ENCODE assay signal across 21 cellular contexts in the genomic region with DNA sequence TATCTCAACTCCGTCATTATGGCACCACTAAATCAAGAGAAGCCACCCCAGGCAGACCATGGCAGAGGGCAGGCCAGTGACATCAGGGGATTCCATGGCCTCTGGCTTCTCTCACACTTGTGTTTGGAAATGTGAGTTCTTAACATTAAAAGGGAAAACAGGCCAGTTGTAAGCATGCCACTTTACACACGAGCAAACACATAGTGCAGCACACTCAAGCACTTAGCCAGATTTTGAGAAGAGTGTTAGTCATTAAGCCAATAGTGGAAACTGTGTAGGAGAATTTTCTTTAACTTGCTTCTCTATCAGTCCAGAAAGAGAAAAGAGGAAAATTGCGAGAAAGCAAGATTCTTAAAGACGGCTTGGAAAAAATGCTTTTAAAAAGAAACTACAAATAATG.
A peak's percentile ranks its signal among the peaks of the same experiment; 100 is the strongest.
DNase-seq lines count a peak whose midpoint lies in the region; ATAC-seq, FAIRE-seq and TF ChIP-seq lines count a peak whose summit lies in the region.
"Had no signal": no experiment of that assay in that cellular context is flagged by ENCODE, and none has a peak within 500 bp of the region (broad histone marks: within the 10 kb centered on the region; RNA-seq: fewer than 3 reads in every experiment).

No MANE protein-coding gene starts in this region.

- POLR2A ChIA-PET in PC-3 (lab: Charles Lee; ENCODE audit: unreplicated experiment), result no interaction called here

- CTCF ChIA-PET in PC-3 (lab: Charles Lee), result no interaction called here

- H3K9me2 ChIP-seq in PC-3 (replicated peaks; ENCODE audit: low read length), result no peaks in the 10 kb centered on the region

- no peak for FAIRE-seq in RCC 7860 (lab: Jason Lieb, UNC)
- FAIRE-seq: A204.1, GM12892, GM19239 had no signal

- H3K4me2 ChIP-seq in PC-3 (ENCODE audit: low read length), result no peak overlapping the region
- H3K4me2 ChIP-seq: BLaER1 had no signal

- no peak overlapping the region for H2AFZ ChIP-seq in PC-3 (ENCODE audit: low read length)
- H2AFZ ChIP-seq: GM23248 had no signal

- no peaks in the 10 kb centered on the region for H3F3A ChIP-seq in PC-3 (ENCODE audit: low read length, unreplicated experiment)

- DNase-seq in DMS53 (lab: John Stamatoyannopoulos, UW) (peak; percentile 51), DMS53 treated with DMSO at 0.1 percent for 48 hours (lab: John Stamatoyannopoulos, UW; ENCODE audit: unreplicated experiment) (no peak), PC-3 (no peak), left lung (no peak), upper lobe of right lung (no peak), H7 (no peak), NCI-H524 (lab: John Stamatoyannopoulos, UW) (no peak), RCC 7860 (ENCODE audit: low spot score) (no peak)
- DNase-seq: Caco-2; CD4-positive, CD25-positive, alpha-beta regulatory T cell; CD8-positive, alpha-beta T cell; DMS153; GM23248; HFFc6 had no signal

- no peaks in the 10 kb centered on the region for H4K20me1 ChIP-seq in PC-3 (ENCODE audit: low read length)
- H4K20me1 ChIP-seq: BLaER1 had no signal

- intact Hi-C loops in PC-3 (cut with micrococcal nuclease) (no loop called here), left lung (cut with DNase I) (no loop called here), upper lobe of right lung (cut with DNase I) (no loop called here)

- H3K4me1 ChIP-seq in PC-3 (ENCODE audit: insufficient read depth, low read length) (no peaks in the 10 kb centered on the region), left lung (no peaks in the 10 kb centered on the region), upper lobe of right lung (no peaks in the 10 kb centered on the region)
- H3K4me1 ChIP-seq: BLaER1, Caco-2, HAP-1 had no signal

- H3K36me3 ChIP-seq in PC-3 (ENCODE audit: low read depth, low read length) (no peaks in the 10 kb centered on the region), left lung (no peaks in the 10 kb centered on the region), upper lobe of right lung (no peaks in the 10 kb centered on the region), H7 (replicated peaks; ENCODE audit: control insufficient read depth, insufficient read depth, low read length) (no peaks in the 10 kb centered on the region)
- H3K36me3 ChIP-seq: BLaER1, HAP-1 had no signal

- no peak for TF ChIP-seq CTCF in PC-3 (conservative IDR thresholded peaks at IDR 0.05; ENCODE audit: low read depth, low read length)
- TF ChIP-seq CTCF in left lung (IDR thresholded peaks at IDR 0.05), result no peak
- no peak for TF ChIP-seq CTCF in upper lobe of right lung (IDR thresholded peaks at IDR 0.05)

- H3K9me3 ChIP-seq in PC-3 (ENCODE audit: low read length) (no peaks in the 10 kb centered on the region), left lung (no peaks in the 10 kb centered on the region), upper lobe of right lung (no peaks in the 10 kb centered on the region)
- H3K9me3 ChIP-seq: BLaER1, Caco-2, HAP-1 had no signal

- H3K79me2 ChIP-seq in PC-3 (ENCODE audit: low read length), result no peaks in the 10 kb centered on the region

- no TSS peak for BruUV-seq in PC-3 (replicated peaks; lab: Mats Ljungman, UMichigan)

- H3K27ac ChIP-seq in PC-3 (ENCODE audit: low read length) (no peak overlapping the region), left lung (no peak overlapping the region), upper lobe of right lung (no peak overlapping the region)
- H3K27ac ChIP-seq: 22Rv1, BLaER1, C4-2B, GM23248 had no signal

- H3K4me3 ChIP-seq in PC-3 (ENCODE audit: low read length) (no peak overlapping the region), left lung (no peak overlapping the region), upper lobe of right lung (no peak overlapping the region), H7 (ENCODE audit: insufficient read depth, low read depth, low read length) (no peak overlapping the region)
- H3K4me3 ChIP-seq: BLaER1, GM23248, HAP-1 had no signal

- H3K9ac ChIP-seq in PC-3 (ENCODE audit: low read length), result no peak overlapping the region
- H3K9ac ChIP-seq: BLaER1, GM23248 had no signal

- ATAC-seq in PC-3 (peak; percentile 62), left lung (peak; percentile 89), upper lobe of right lung (peak; percentile 61)
- ATAC-seq: CD8-positive, alpha-beta T cell had no signal

- H3K27me3 ChIP-seq in PC-3 (ENCODE audit: low read length), result no peaks in the 10 kb centered on the region
- H3K27me3 ChIP-seq in left lung, result no peaks in the 10 kb centered on the region
- H3K27me3 ChIP-seq in upper lobe of right lung, result no peaks in the 10 kb centered on the region
- no peaks in the 10 kb centered on the region for H3K27me3 ChIP-seq in H7 (ENCODE audit: control insufficient read depth, insufficient read depth, low read length)
- H3K27me3 ChIP-seq: BLaER1 had no signal
